In the genomic region with DNA sequence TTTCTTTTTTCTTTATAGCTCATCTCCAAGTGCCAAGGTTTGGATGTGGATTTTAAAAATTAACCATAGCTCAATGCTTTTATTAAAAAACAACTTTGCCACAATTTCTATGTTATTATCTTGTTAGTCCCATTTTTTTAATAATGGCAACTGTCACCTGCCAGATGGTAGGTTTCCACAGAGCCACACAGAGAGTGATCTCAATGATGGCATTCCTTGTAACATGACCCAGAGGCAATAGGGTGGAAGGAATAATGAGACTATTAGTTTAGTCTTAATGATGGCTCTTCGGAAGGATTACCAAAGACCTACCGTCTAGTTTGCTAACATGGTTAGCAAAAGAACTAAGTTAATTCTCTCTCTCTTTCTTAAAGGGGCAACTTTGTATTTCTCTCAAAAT, we compare ENCODE assay signal across 16 cellular contexts.
"Had no signal": no experiment of that assay in that cellular context is flagged by ENCODE, and none has a peak within 500 bp of the region (broad histone marks: within the 10 kb centered on the region; RNA-seq: fewer than 3 reads in every experiment).

No MANE protein-coding gene starts in this region.

- DNase-seq: activated CD4-positive, alpha-beta T cell treated with anti-CD3 and anti-CD28 coated beads, Interleukin-2, amount 50 U/mL, for 1 hour; activated CD8-positive, alpha-beta memory T cell treated with anti-CD3 and anti-CD28 coated beads for 24 hours; anterior cingulate cortex; brain microvascular endothelial cell; dermis blood vessel endothelial cell; endodermal cell; gastrocnemius medialis; heart right ventricle; left cardiac atrium; lower lobe of right lung; stimulated activated CD4-positive, alpha-beta T cell treated with anti-CD3 and anti-CD28 coated beads, Interleukin-12 subunit alpha, Interleukin-12 subunit beta, amount 100 ng/mL, for 4 hours; stimulated activated CD4-positive, alpha-beta T cell treated with anti-CD3 and anti-CD28 coated beads, Interleukin-2, amount 100 ng/mL, for 24 hours; T1000; thyroid gland had no signal

- H3K36me3 ChIP-seq: brain microvascular endothelial cell, thyroid gland had no signal

- H3K27me3 ChIP-seq: brain microvascular endothelial cell, gastrocnemius medialis, heart right ventricle, thyroid gland had no signal

- H3K9me3 ChIP-seq: gastrocnemius medialis, heart right ventricle, lower lobe of right lung, thyroid gland had no signal

- H3K27ac ChIP-seq: brain microvascular endothelial cell, gastrocnemius medialis, heart right ventricle, lower lobe of right lung, parathyroid adenoma, thyroid gland had no signal

- H3K4me1 ChIP-seq: gastrocnemius medialis, heart right ventricle, lower lobe of right lung, parathyroid adenoma, thyroid gland had no signal

- H3K4me3 ChIP-seq: gastrocnemius medialis, heart right ventricle, lower lobe of right lung, thyroid gland had no signal

- ATAC-seq: activated CD4-positive, CD25-positive, alpha-beta regulatory T cell treated with anti-CD3 and anti-CD28 coated beads, Interleukin-2, amount 50 U/mL, for 24 hours; gastrocnemius medialis; heart right ventricle; left cardiac atrium; lower lobe of right lung had no signal
